ENCODE assay signal across 18 cellular contexts in the genomic region with DNA sequence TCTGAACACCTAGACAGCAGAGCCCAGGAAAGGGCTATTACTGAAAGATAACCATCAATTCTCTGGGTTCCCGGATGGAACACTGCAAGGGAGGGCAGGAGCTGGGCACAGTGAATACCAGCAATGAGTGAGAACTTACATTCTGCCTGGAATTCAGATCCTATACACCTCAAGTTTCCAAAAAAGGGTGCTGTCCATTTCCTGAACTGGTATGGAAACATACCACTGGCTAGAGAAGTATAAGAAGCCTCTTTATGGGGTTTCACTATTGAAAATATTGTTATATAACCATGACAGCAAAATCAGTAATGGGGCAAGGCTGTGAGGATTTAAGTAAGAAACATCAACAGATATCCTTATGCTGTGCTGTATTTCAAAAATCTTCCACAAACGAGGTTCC.
"Had no signal": no experiment of that assay in that cellular context is flagged by ENCODE, and none has a peak within 500 bp of the region (broad histone marks: within the 10 kb centered on the region; RNA-seq: fewer than 3 reads in every experiment).

No MANE protein-coding gene starts in this region.

- H3K9me3 ChIP-seq: neutrophil, right atrium auricular region, sigmoid colon, tibial artery, upper lobe of right lung, vagina had no signal

- H3K36me3 ChIP-seq: neutrophil, right atrium auricular region, sigmoid colon, tibial artery, vagina had no signal

- ATAC-seq: left ventricle myocardium superior; naive thymus-derived CD4-positive, alpha-beta T cell; upper lobe of right lung had no signal

- H3K27ac Mint-ChIP-seq: immature natural killer cell; naive thymus-derived CD4-positive, alpha-beta T cell had no signal

- H3K4me3 Mint-ChIP-seq: immature natural killer cell; naive thymus-derived CD4-positive, alpha-beta T cell; nephron progenitor cell had no signal

- H3K36me3 Mint-ChIP-seq: immature natural killer cell; naive thymus-derived CD4-positive, alpha-beta T cell had no signal

- H3K4me1 ChIP-seq: right atrium auricular region, upper lobe of right lung had no signal

- H3K27ac ChIP-seq: neutrophil, sigmoid colon, tibial artery, upper lobe of right lung, vagina had no signal

- H3K9me3 Mint-ChIP-seq: immature natural killer cell; naive thymus-derived CD4-positive, alpha-beta T cell; nephron progenitor cell had no signal

- H3K4me3 ChIP-seq: dorsolateral prefrontal cortex, lung, right atrium auricular region, sigmoid colon, skin epidermis, tibial artery, upper lobe of right lung, vagina had no signal

- DNase-seq: cortex of kidney; dorsolateral prefrontal cortex; effector CD8-positive, alpha-beta T cell; immature natural killer cell; left ventricle myocardium superior; naive thymus-derived CD4-positive, alpha-beta T cell; sigmoid colon; stimulated activated CD4-positive, alpha-beta T cell treated with anti-CD3 and anti-CD28 coated beads, Interleukin-12 subunit alpha, Interleukin-12 subunit beta, amount 100 ng/mL, for 4 hours; stimulated activated CD4-positive, alpha-beta T cell treated with anti-CD3 and anti-CD28 coated beads, Interleukin-2, amount 100 ng/mL, for 48 hours; stimulated activated naive CD4-positive, alpha-beta T cell treated with Interleukin-2 at 50 U/mL for 16 hours; tibial artery; upper lobe of right lung had no signal

- H3K27me3 ChIP-seq: dorsolateral prefrontal cortex, neutrophil, right atrium auricular region, sigmoid colon, upper lobe of right lung, vagina had no signal

- H3K4me1 Mint-ChIP-seq: immature natural killer cell had no signal
